Comparison of ENCODE assay signal across 11 cellular contexts in genomic region chr3:46386206-46386605, GRCh38. TPM values are rescaled to one million over a fixed set of nuclear protein-coding genes. Genes with fewer than 3 reads are reported as not detected.
DNase-seq lines count a peak whose midpoint lies in the region; TF ChIP-seq lines count a peak whose summit lies in the region.
"Had no signal": no experiment of that assay in that cellular context is flagged by ENCODE, and none has a peak within 500 bp of the region (broad histone marks: within the 10 kb centered on the region; RNA-seq: fewer than 3 reads in every experiment).

No MANE protein-coding gene starts in this region.

- in situ Hi-C loops in ACHN (cut with HindIII; ENCODE audit: low pct_ligation_motif_present, low pct_unique_long_range_greater_than_20kb, low sequenced_read_pairs), result no loop called here
- in situ Hi-C loops in SK-MEL-5 (cut with HindIII; ENCODE audit: low pct_unique_long_range_greater_than_20kb, low sequenced_read_pairs), result no loop called here

- no peaks in the 10 kb centered on the region for H3K27me3 ChIP-seq in kidney epithelial cell (ENCODE audit: control insufficient read depth, insufficient read depth, low read length)

- DNase-seq in ACHN (peak; percentile 22), GF-D8 (lab: John Stamatoyannopoulos, UW) (peak; percentile 49), SK-MEL-5 (ENCODE audit: low read depth, low spot score) (peak; percentile 47), kidney epithelial cell (ENCODE audit: low read depth) (peak; percentile 45), NCI-H1048 (lab: John Stamatoyannopoulos, UW) (no peak), hippocampal formation (lab: John Stamatoyannopoulos, UW) (no peak)
- DNase-seq in activated effector memory CD4-positive, alpha-beta T cell treated with Interleukin-2 at 50 U/mL for 16 hours, result no peak
- DNase-seq in stimulated activated CD4-positive, alpha-beta T cell treated with anti-CD3 and anti-CD28 coated beads, Interleukin-15, amount 100 ng/mL, for 24 hours, result no peak
- DNase-seq: DMS79; effector memory CD8-positive, alpha-beta T cell; left ventricle myocardium superior had no signal

- no peak for TF ChIP-seq CTCF in kidney epithelial cell (IDR thresholded peaks at IDR 0.05; ENCODE audit: insufficient read depth, low read length, poor library complexity, severe bottlenecking)

- H3K36me3 ChIP-seq in kidney epithelial cell (ENCODE audit: control insufficient read depth, insufficient read depth, low read length), result no peaks in the 10 kb centered on the region

- H3K4me3 ChIP-seq in kidney epithelial cell (ENCODE audit: low read depth, low read length), result no peak overlapping the region

RNA-seq across cellular contexts. Expression of gene CCR5, which starts 15.5 kb away (rescaled TPM):
- not detected in 2 replicates for total RNA-seq in SK-MEL-5 (2014; rRNA removed; shearing (Covaris generic))
- polyA plus RNA-seq in SK-MEL-5 (2015; cell fraction: cytosol; rRNA removed), result not detected in 2 replicates
- not detected in 2 replicates for polyA plus RNA-seq in SK-MEL-5 (2015; cell fraction: nucleus; rRNA removed)
- total RNA-seq in kidney epithelial cell, result not detected in 2 replicates

RNA-seq across cellular contexts. Expression of gene CCRL2, which starts 20.9 kb away (rescaled TPM):
- total RNA-seq in SK-MEL-5 (2014; rRNA removed; shearing (Covaris generic)), result not detected in 2 replicates
- not detected in 2 replicates for polyA plus RNA-seq in SK-MEL-5 (2015; cell fraction: cytosol; rRNA removed)
- polyA plus RNA-seq in SK-MEL-5 (2015; cell fraction: nucleus; rRNA removed), result not detected in 2 replicates
- total RNA-seq in kidney epithelial cell, result 0.29 and 0.48 TPM in 2 replicates

RNA-seq across cellular contexts. Expression of gene CCR2, which starts 32.3 kb away (rescaled TPM):
- not detected in 2 replicates for total RNA-seq in SK-MEL-5 (2014; rRNA removed; shearing (Covaris generic))
- not detected in 2 replicates for polyA plus RNA-seq in SK-MEL-5 (2015; cell fraction: cytosol; rRNA removed)
- polyA plus RNA-seq in SK-MEL-5 (2015; cell fraction: nucleus; rRNA removed), result not detected in 2 replicates
- total RNA-seq in kidney epithelial cell, result not detected in 2 replicates

Comparison
In these comparisons a context has a peak if more than half of its experiments do, and no peak if none do; other contexts are left out.
1. DNase-seq: peak in ACHN (single experiment), GF-D8 (single experiment), SK-MEL-5 (single experiment) and kidney epithelial cell (single experiment); none in NCI-H1048 (single experiment), activated effector memory CD4-positive, alpha-beta T cell treated with Interleukin-2 at 50 U/mL for 16 hours (single experiment), stimulated activated CD4-positive, alpha-beta T cell treated with anti-CD3 and anti-CD28 coated beads, Interleukin-15, amount 100 ng/mL, for 24 hours (single experiment) and hippocampal formation (0 of 2).